In the genomic region with DNA sequence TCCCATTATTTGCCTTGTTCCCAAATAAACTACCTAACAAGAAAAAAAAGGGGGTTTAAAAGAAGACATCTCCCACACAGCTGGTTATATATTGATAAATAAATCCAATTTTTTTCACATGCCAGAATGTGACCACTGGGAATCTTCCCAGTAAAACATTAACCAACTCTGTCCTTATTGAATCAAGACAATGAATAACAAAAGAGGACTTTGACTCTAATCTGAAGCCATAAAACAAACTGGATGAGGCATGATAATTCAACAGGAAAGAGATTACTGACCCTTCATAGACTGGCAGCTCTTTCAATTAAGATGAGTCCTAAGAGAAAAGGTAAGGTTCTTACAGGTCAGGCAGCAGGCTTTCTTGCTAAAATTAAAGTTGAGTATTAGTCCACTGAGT, we compare ENCODE assay signal across 16 cellular contexts.
"Had no signal": no experiment of that assay in that cellular context is flagged by ENCODE, and none has a peak within 500 bp of the region (broad histone marks: within the 10 kb centered on the region; RNA-seq: fewer than 3 reads in every experiment).

No MANE protein-coding gene starts in this region.

- DNase-seq: activated naive CD4-positive, alpha-beta T cell; activated naive CD8-positive, alpha-beta T cell treated with anti-CD3 and anti-CD28 coated beads, Interleukin-2, amount 10 ng/mL, durations not matched to agents 7 days and 5 days; activated T-cell treated with anti-CD3 and anti-CD28 coated beads for 4 hours; brain microvascular endothelial cell; cortex of kidney; effector CD4-positive, alpha-beta T cell; foreskin fibroblast; head of caudate nucleus; immature natural killer cell; left ventricle myocardium inferior; stimulated activated CD4-positive, alpha-beta T cell treated with anti-CD3 and anti-CD28 coated beads, Interleukin-2, amount 100 ng/mL, for 48 hours; SW 1271; thyroid gland had no signal

- H3K27ac ChIP-seq: brain microvascular endothelial cell, left ventricle myocardium inferior, thyroid gland had no signal

- H3K27me3 Mint-ChIP-seq: activated naive CD8-positive, alpha-beta T cell treated with anti-CD3 and anti-CD28 coated beads, Interleukin-2, amount 10 ng/mL, durations not matched to agents 7 days and 5 days; central memory CD8-positive, alpha-beta T cell; stimulated activated memory B cell treated with anti-CD40 and anti-IgM and Interleukin-4, amounts not matched to agents 10 μg/mL and 1 μg/mL and 100 μg/mL, for 72 hours had no signal

- H3K9me3 ChIP-seq: left ventricle myocardium inferior, thyroid gland had no signal

- H3K27ac Mint-ChIP-seq: activated naive CD8-positive, alpha-beta T cell treated with anti-CD3 and anti-CD28 coated beads, Interleukin-2, amount 10 ng/mL, durations not matched to agents 7 days and 5 days; immature natural killer cell; stimulated activated memory B cell treated with anti-CD40 and anti-IgM and Interleukin-4, amounts not matched to agents 10 μg/mL and 1 μg/mL and 100 μg/mL, for 72 hours had no signal

- H3K36me3 Mint-ChIP-seq: activated naive CD8-positive, alpha-beta T cell treated with anti-CD3 and anti-CD28 coated beads, Interleukin-2, amount 10 ng/mL, durations not matched to agents 7 days and 5 days; immature natural killer cell; stimulated activated memory B cell treated with anti-CD40 and anti-IgM and Interleukin-4, amounts not matched to agents 10 μg/mL and 1 μg/mL and 100 μg/mL, for 72 hours had no signal

- H3K36me3 ChIP-seq: brain microvascular endothelial cell, left ventricle myocardium inferior, thyroid gland had no signal

- H3K27me3 ChIP-seq: brain microvascular endothelial cell, thyroid gland had no signal

- H3K4me1 ChIP-seq: left ventricle myocardium inferior, thyroid gland had no signal

- H3K9me3 Mint-ChIP-seq: activated naive CD8-positive, alpha-beta T cell treated with anti-CD3 and anti-CD28 coated beads, Interleukin-2, amount 10 ng/mL, durations not matched to agents 7 days and 5 days had no signal

- H3K4me1 Mint-ChIP-seq: activated naive CD8-positive, alpha-beta T cell treated with anti-CD3 and anti-CD28 coated beads, Interleukin-2, amount 10 ng/mL, durations not matched to agents 7 days and 5 days; central memory CD8-positive, alpha-beta T cell; immature natural killer cell; stimulated activated memory B cell treated with anti-CD40 and anti-IgM and Interleukin-4, amounts not matched to agents 10 μg/mL and 1 μg/mL and 100 μg/mL, for 72 hours had no signal

- H3K4me3 Mint-ChIP-seq: activated naive CD8-positive, alpha-beta T cell treated with anti-CD3 and anti-CD28 coated beads, Interleukin-2, amount 10 ng/mL, durations not matched to agents 7 days and 5 days; central memory CD8-positive, alpha-beta T cell; immature natural killer cell; neural crest cell; stimulated activated memory B cell treated with anti-CD40 and anti-IgM and Interleukin-4, amounts not matched to agents 10 μg/mL and 1 μg/mL and 100 μg/mL, for 72 hours had no signal

- H3K4me3 ChIP-seq: left ventricle myocardium inferior, thyroid gland had no signal
